6 cellular contexts compared by ENCODE assay signal in genomic region chr3:75527657-75528056, GRCh38.
DNase-seq lines count a peak whose midpoint lies in the region; ATAC-seq, FAIRE-seq and TF ChIP-seq lines count a peak whose summit lies in the region.
"Not testable (repeated sequence)": the region's sequence is repeated elsewhere in the genome, so short reads cannot be mapped to it uniquely, and the experiment has no call there.

No MANE protein-coding gene starts in this region.

- not testable (repeated sequence) for H3K27me3 Mint-ChIP-seq in GM23338 (ENCODE audit: insufficient read depth, low read depth, poor library complexity); H9 (ENCODE audit: low read depth); endodermal cell (ENCODE audit: insufficient read depth); neural progenitor cell (ENCODE audit: insufficient read depth, low read depth)

- not testable (repeated sequence) for H3K4me3 ChIP-seq in GM23338; H1 (ENCODE audit: extremely low read depth in 1 of 4, insufficient read depth in 2 of 4, low read depth in 3 of 4, low read length in 4 of 4); endodermal cell (ENCODE audit: low read length); neural progenitor cell

- H3K27ac ChIP-seq in GM23338 (ENCODE audit: low read depth); H9 (ENCODE audit: insufficient read length, low read depth, low read length); H1 (ENCODE audit: low read depth, low read length); endodermal cell (ENCODE audit: low read depth, low read length); neural progenitor cell: not testable (repeated sequence)

- not testable (repeated sequence) for H4K5ac ChIP-seq in H9 (ENCODE audit: insufficient read length, low read depth, low read length); H1 (ENCODE audit: insufficient read length, low read depth, low read length)

- not testable (repeated sequence) for H3K27ac Mint-ChIP-seq in GM23338, H9, endodermal cell, neural progenitor cell

- not testable (repeated sequence) for H3K36me3 Mint-ChIP-seq in GM23338 (ENCODE audit: low read depth); H9 (ENCODE audit: insufficient read depth in 1 of 3, low read depth in 3 of 3); endodermal cell (ENCODE audit: low read depth); neural progenitor cell

- DNase-seq in GM23338 (ENCODE audit: low spot score); H9; neural progenitor cell (ENCODE audit: low spot score): not testable (repeated sequence)
- peak; percentile 1 for DNase-seq in SK-MEL-5 (ENCODE audit: low read depth, low spot score)
- DNase-seq in H1 (ENCODE audit: low read depth in 1 of 2, low spot score in 2 of 2): peak in 1 of 2 experiments; percentile 44
- DNase-seq in endodermal cell: peak; percentile 51

- H2AFZ ChIP-seq in GM23338; H9 (ENCODE audit: low read length); H1 (ENCODE audit: low read length); neural progenitor cell (replicated peaks): not testable (repeated sequence)

- H4K8ac ChIP-seq in H9 (replicated peaks; ENCODE audit: insufficient read length, low read depth, low read length); H1 (ENCODE audit: extremely low read depth, insufficient read depth, low read length): not testable (repeated sequence)

- H3K4ac ChIP-seq in H9 (ENCODE audit: low read depth, low read length); H1 (replicated peaks; ENCODE audit: insufficient read length, low read depth, low read length): not testable (repeated sequence)

- H4K20me1 ChIP-seq in GM23338 (replicated peaks; ENCODE audit: insufficient read depth); H9 (ENCODE audit: control insufficient read depth, insufficient read depth, insufficient read length); H1 (replicated peaks in 1 of 2; ENCODE audit: control insufficient read depth in 1 of 2, insufficient read depth in 2 of 2, low read length in 2 of 2); neural progenitor cell (ENCODE audit: low read depth): not testable (repeated sequence)

- not testable (repeated sequence) for H2BK120ac ChIP-seq in H9 (ENCODE audit: low read depth, low read length, poor library complexity, severe bottlenecking); H1 (replicated peaks; ENCODE audit: low read depth, low read length)

- not testable (repeated sequence) for H3K56ac ChIP-seq in H9 (ENCODE audit: insufficient read length, low read depth, low read length); H1 (replicated peaks; ENCODE audit: insufficient read length, low read depth, low read length)

- not testable (repeated sequence) for H2AK5ac ChIP-seq in H9 (ENCODE audit: insufficient read length, low read length); H1 (ENCODE audit: low read depth, low read length)

- CTCF ChIA-PET in H1 (lab: Charles Lee; ENCODE audit: partially characterized antibody): interaction anchor here (1.2 kb wide), 1 partner anchor 100 kb away, joined by 3 read pairs; no protein-coding TSS in a partner anchor

- not testable (repeated sequence) for H3K36me3 ChIP-seq in GM23338 (ENCODE audit: insufficient read depth); H1 (ENCODE audit: control insufficient read depth in 2 of 4, insufficient read depth in 4 of 4, low read length in 3 of 4); endodermal cell (ENCODE audit: control insufficient read depth, insufficient read depth, low read length); neural progenitor cell

- H3K27me3 ChIP-seq in GM23338 (ENCODE audit: insufficient read depth); H9 (ENCODE audit: insufficient read depth, low read length); H1 (replicated peaks in 1 of 4; ENCODE audit: control insufficient read depth in 3 of 4, extremely low read depth in 1 of 4, insufficient read depth in 3 of 4, low read length in 3 of 4); endodermal cell (ENCODE audit: control insufficient read depth, insufficient read depth, low read length, poor library complexity, severe bottlenecking); neural progenitor cell: not testable (repeated sequence)

- not testable (repeated sequence) for H2BK20ac ChIP-seq in H9 (ENCODE audit: low read depth, low read length, poor library complexity, severe bottlenecking); H1 (ENCODE audit: low read length)

- H3K18ac ChIP-seq in H9 (ENCODE audit: insufficient read length, low read depth, low read length); H1 (ENCODE audit: extremely low read depth, low read length): not testable (repeated sequence)

- H2BK5ac ChIP-seq in H9 (ENCODE audit: insufficient read length, low read length); H1 (ENCODE audit: low read depth, low read length): not testable (repeated sequence)

- H3K79me2 ChIP-seq in GM23338 (replicated peaks; ENCODE audit: insufficient read depth); H9 (ENCODE audit: insufficient read depth, low read length); H1 (ENCODE audit: control insufficient read depth in 1 of 2, insufficient read depth in 2 of 2, low read length in 2 of 2); neural progenitor cell (ENCODE audit: low read depth): not testable (repeated sequence)

- not testable (repeated sequence) for H3K79me1 ChIP-seq in H9 (ENCODE audit: insufficient read depth, low read depth, low read length, poor library complexity, severe bottlenecking); H1 (ENCODE audit: low read depth, low read length)

- not testable (repeated sequence) for H3K9me2 ChIP-seq in GM23338 (ENCODE audit: insufficient read depth)

- not testable (repeated sequence) for H2BK12ac ChIP-seq in H9 (ENCODE audit: insufficient read length, low read depth, low read length); H1 (ENCODE audit: low read depth, low read length)

- H3K4me3 Mint-ChIP-seq in GM23338, H9, endodermal cell, neural progenitor cell: not testable (repeated sequence)

- not testable (repeated sequence) for H3K14ac ChIP-seq in H9 (ENCODE audit: insufficient read depth, low read length); H1 (ENCODE audit: insufficient read length)

- TF ChIP-seq EP300 in H1 (IDR thresholded peaks at IDR 0.05; ENCODE audit: borderline replicate concordance in 1 of 2, low read depth in 2 of 2, low read length in 2 of 2): not testable (repeated sequence)

- H3K9me3 Mint-ChIP-seq in GM23338 (peaks cover 18% of the 10 kb centered on the region), H9 (peaks cover 20 to 36% of the 10 kb centered on the region in 2 experiments), endodermal cell (peaks cover 61% of the 10 kb centered on the region), neural progenitor cell (peaks cover 51% of the 10 kb centered on the region)

- not testable (repeated sequence) for H4K91ac ChIP-seq in H9 (ENCODE audit: insufficient read length, low read depth, low read length); H1 (replicated peaks; ENCODE audit: insufficient read length, low read length)

- POLR2A ChIA-PET in H1 (lab: Charles Lee; ENCODE audit: partially characterized antibody): not testable (repeated sequence)

- not testable (repeated sequence) for H2BK15ac ChIP-seq in H9 (ENCODE audit: low read depth, low read length); H1 (ENCODE audit: low read length)

- not testable (repeated sequence) for H3K4me2 ChIP-seq in GM23338; H9 (ENCODE audit: insufficient read depth, insufficient read length, low read length); H1 (ENCODE audit: insufficient read depth in 1 of 2, low read depth in 2 of 2, low read length in 2 of 2); neural progenitor cell

- not testable (repeated sequence) for H3F3A ChIP-seq in GM23338 (replicated peaks; ENCODE audit: low read depth); neural progenitor cell (ENCODE audit: low read depth)

- H3K9ac ChIP-seq in H9 (ENCODE audit: extremely low read depth, insufficient read length, low read length); H1 (replicated peaks in 1 of 4; ENCODE audit: extremely low read depth in 1 of 4, low read depth in 3 of 4, low read length in 3 of 4); endodermal cell (ENCODE audit: extremely low read depth, low read length, poor library complexity, severe bottlenecking); neural progenitor cell: not testable (repeated sequence)

- not testable (repeated sequence) for H3K23me2 ChIP-seq in H9 (ENCODE audit: insufficient read length, low read depth, low read length, poor library complexity, severe bottlenecking); H1 (ENCODE audit: low read depth, low read length)

- not testable (repeated sequence) for H3T11ph ChIP-seq in H9 (ENCODE audit: low read length)

- not testable (repeated sequence) for H3K4me1 ChIP-seq in GM23338 (ENCODE audit: insufficient read depth); H9 (ENCODE audit: insufficient read depth, low read length); H1 (replicated peaks in 1 of 4; ENCODE audit: control insufficient read depth in 3 of 4, insufficient read depth in 4 of 4, low read length in 3 of 4); endodermal cell (ENCODE audit: control insufficient read depth, insufficient read depth, low read length); neural progenitor cell

- TF ChIP-seq POLR2A in H1 (IDR thresholded peaks at IDR 0.05; ENCODE audit: control extremely low read depth in 1 of 2, low read depth in 2 of 2, low read length in 2 of 2): not testable (repeated sequence)

- peak in 1 of 2 experiments; percentile 8; a peak in 1 of 4 replicates for TF ChIP-seq RAD21 in H1 (IDR thresholded peaks at IDR 0.05 in 1 of 2, conservative IDR thresholded peaks at IDR 0.05 in 1 of 2; ENCODE audit: low read depth in 2 of 2, low read length in 2 of 2)

- ATAC-seq in GM23338: not testable (repeated sequence)

- H3K9me3 ChIP-seq in H9 (ENCODE audit: control insufficient read depth, low read depth, low read length); H1 (ENCODE audit: insufficient read depth in 2 of 2, low read depth in 1 of 2, low read length in 1 of 2); neural progenitor cell (ENCODE audit: low read depth): not testable (repeated sequence)
- peaks cover 24% of the 10 kb centered on the region for H3K9me3 ChIP-seq in endodermal cell (ENCODE audit: control insufficient read depth, low read length)

- in situ Hi-C loops in SK-MEL-5 (cut with HindIII; ENCODE audit: low pct_unique_long_range_greater_than_20kb, low sequenced_read_pairs): not testable (repeated sequence)

- TF ChIP-seq CTCF in GM23338 (conservative IDR thresholded peaks at IDR 0.05; ENCODE audit: low read depth in 2 of 2): peak; percentile 16 to 55; a peak in 2 of 4 replicates
- TF ChIP-seq CTCF in H9 (conservative IDR thresholded peaks at IDR 0.05): peak; percentile 53
- peak in 2 of 3 experiments; percentile 4 to 15; a peak in 2 of 4 replicates for TF ChIP-seq CTCF in H1 (IDR thresholded peaks at IDR 0.05; ENCODE audit: control extremely low read depth in 1 of 3, insufficient read depth in 1 of 3, low read depth in 1 of 3, low read length in 3 of 3)
- TF ChIP-seq CTCF in endodermal cell (conservative IDR thresholded peaks at IDR 0.05): peak; percentile 50
- TF ChIP-seq CTCF in neural progenitor cell (IDR thresholded peaks at IDR 0.05): peak; percentile 15

- not testable (repeated sequence) for H3K23ac ChIP-seq in H9 (ENCODE audit: insufficient read length, low read depth, low read length); H1 (ENCODE audit: insufficient read length)

- not testable (repeated sequence) for FAIRE-seq in H1 (lab: Jason Lieb, UNC)

- H3K4me1 Mint-ChIP-seq in GM23338, H9, endodermal cell, neural progenitor cell: not testable (repeated sequence)
